In genomic region chr18:69081846-69082245, GRCh38 we compare ENCODE assay signal across 18 cellular contexts.
DNase-seq lines count a peak whose midpoint lies in the region; ATAC-seq, FAIRE-seq and TF ChIP-seq lines count a peak whose summit lies in the region.
"Had no signal": no experiment of that assay in that cellular context is flagged by ENCODE, and none has a peak within 500 bp of the region (broad histone marks: within the 10 kb centered on the region; RNA-seq: fewer than 3 reads in every experiment).

No MANE protein-coding gene starts in this region.

- H3K36me3 ChIP-seq in IMR-90 (ENCODE audit: control insufficient read depth, insufficient read depth, low read length), result no peaks in the 10 kb centered on the region
- H3K36me3 ChIP-seq in K562 (ENCODE audit: control insufficient read depth, insufficient read depth, low read length), result no peaks in the 10 kb centered on the region
- no peaks in the 10 kb centered on the region for H3K36me3 ChIP-seq in kidney (ENCODE audit: control insufficient read depth in 1 of 2, insufficient read depth in 2 of 2, low read length in 2 of 2)
- H3K36me3 ChIP-seq in thyroid gland, result no peaks in the 10 kb centered on the region

- H3K79me1 ChIP-seq in IMR-90 (ENCODE audit: low read depth in 1 of 2, low read length in 2 of 2), result no peaks in the 10 kb centered on the region

- H3K9me3 ChIP-seq in A549 (no peaks in the 10 kb centered on the region), IMR-90 (ENCODE audit: control insufficient read depth, insufficient read depth, low read length) (no peaks in the 10 kb centered on the region), K562 (replicated peaks; ENCODE audit: control insufficient read depth, insufficient read depth, low read depth, low read length) (no peaks in the 10 kb centered on the region), kidney (ENCODE audit: control insufficient read depth in 1 of 2, low read length in 2 of 2) (no peaks in the 10 kb centered on the region), thyroid gland (no peaks in the 10 kb centered on the region)

- H3K18ac ChIP-seq in IMR-90 (ENCODE audit: low read depth, low read length), result no peak overlapping the region

- H3K9me1 ChIP-seq in IMR-90 (ENCODE audit: insufficient read depth, low read length), result no peaks in the 10 kb centered on the region
- H3K9me1 ChIP-seq in K562 (ENCODE audit: control insufficient read depth, insufficient read depth, low read length), result no peaks in the 10 kb centered on the region

- H4K91ac ChIP-seq in IMR-90 (ENCODE audit: insufficient read depth, low read depth, low read length), result no peak overlapping the region

- no peak overlapping the region for H2AK9ac ChIP-seq in IMR-90 (replicated peaks; ENCODE audit: low read depth, low read length, poor library complexity)

- no peak for DNase-seq in A549 (ENCODE audit: low read depth in 1 of 2, low spot score in 1 of 2)
- no peak for DNase-seq in IMR-90
- no peak for DNase-seq in K562 (ENCODE audit: extremely low read depth in 1 of 4, low spot score in 3 of 4)
- DNase-seq in kidney, result no peak
- DNase-seq in GM20000 (ENCODE audit: low spot score), result no peak
- DNase-seq in thyroid gland, result no peak
- DNase-seq: 8988T; C1 segment of cervical spinal cord; Calu3; CD4-positive, alpha-beta memory T cell; COR-L47; DMS153; DND-41; GM23248; H9 had no signal

- H3K79me2 ChIP-seq in K562 (ENCODE audit: control insufficient read depth, insufficient read depth, low read length), result no peaks in the 10 kb centered on the region

- in situ Hi-C loops in IMR-90 (cut with MboI; ENCODE audit: low sequenced_read_pairs) (no loop called here), K562 (cut with MboI) (no loop called here)

- no peaks in the 10 kb centered on the region for H4K20me1 ChIP-seq in IMR-90 (ENCODE audit: insufficient read depth, low read length)
- H4K20me1 ChIP-seq in K562 (replicated peaks; ENCODE audit: control insufficient read depth, insufficient read depth, low read length), result no peaks in the 10 kb centered on the region

- 0% methylated on average over 2 of the region's 2 CpGs for WGBS in A549 (ENCODE audit: missing lambda C conversion rate)
- WGBS in IMR-90 (ENCODE audit: extremely low coverage in 2 of 2, insufficient read length in 1 of 2), 2 experiments, result no CpG with 5 or more reads among the region's 2 CpGs
- 0% methylated on average over 2 of the region's 2 CpGs for WGBS in K562 (ENCODE audit: insufficient coverage, low coverage, missing lambda C conversion rate)
- 64 to 66% methylated on average over 2 of the region's 2 CpGs for WGBS in thyroid gland, 2 donors

- no peak for ATAC-seq in A549
- ATAC-seq in IMR-90 (ENCODE audit: low read depth), result no peak
- no peak for ATAC-seq in K562
- ATAC-seq: HCT116 had no signal

- TF ChIP-seq EP300 in A549 (IDR thresholded peaks at IDR 0.05), result no peak
- TF ChIP-seq EP300 in K562 (IDR thresholded peaks at IDR 0.05; ENCODE audit: low read length), result no peak

- H2AK5ac ChIP-seq in IMR-90 (ENCODE audit: low read depth, low read length), result no peak overlapping the region

- POLR2A ChIA-PET in A549 (lab: Yijun Ruan, JAX), result no interaction called here
- POLR2A ChIA-PET in IMR-90 (lab: Charles Lee; ENCODE audit: unreplicated experiment), result no interaction called here
- POLR2A ChIA-PET in K562 (lab: Yijun Ruan, JAX), result no interaction called here

- no peak overlapping the region for H3K14ac ChIP-seq in IMR-90 (replicated peaks; ENCODE audit: low read depth, low read length)

- CTCF ChIA-PET in A549 (lab: Yijun Ruan, JAX), result no interaction called here
- CTCF ChIA-PET in IMR-90 (lab: Yijun Ruan, JAX), result interaction anchor here (1.2 kb wide), 1 partner anchor 188 kb away, joined by 5 read pairs; no protein-coding TSS in a partner anchor
- CTCF ChIA-PET in K562 (lab: Yijun Ruan, JAX; ENCODE audit: low intra/inter-chr PET ratio), result no interaction called here

- no peak for TF ChIP-seq POLR2A in A549 (IDR thresholded peaks at IDR 0.05; ENCODE audit: low read length)
- TF ChIP-seq POLR2A in IMR-90 (IDR thresholded peaks at IDR 0.05; ENCODE audit: low read depth, low read length), result no peak
- no peak for TF ChIP-seq POLR2A in K562 (conservative IDR thresholded peaks at IDR 0.05)
- no peak for TF ChIP-seq POLR2A in thyroid gland (IDR thresholded peaks at IDR 0.05)

- H3K4me3 ChIP-seq in A549, result no peak overlapping the region
- H3K4me3 ChIP-seq in IMR-90 (ENCODE audit: insufficient read depth, low read depth, low read length), result no peak overlapping the region
- H3K4me3 ChIP-seq in K562, result no peak overlapping the region
- H3K4me3 ChIP-seq in kidney (ENCODE audit: low read length in 2 of 2), result no peak overlapping the region
- H3K4me3 ChIP-seq in thyroid gland (replicated peaks in 1 of 3), result no peak overlapping the region
- H3K4me3 ChIP-seq: GM23248 had no signal

- no peak overlapping the region for H2BK15ac ChIP-seq in IMR-90 (ENCODE audit: low read depth, low read length)

- H2BK20ac ChIP-seq in IMR-90 (ENCODE audit: low read depth, low read length), result no peak overlapping the region

- dilution Hi-C loops in IMR-90 (cut with HindIII; ENCODE audit: low sequenced_read_pairs, unreplicated experiment), result no loop called here

- FAIRE-seq in A549 (lab: Jason Lieb, UNC), result no peak
- FAIRE-seq in K562 (lab: Jason Lieb, UNC), result no peak
- FAIRE-seq in kidney (lab: Jason Lieb, UNC), result no peak
- FAIRE-seq: G401.6, GM12892 had no signal

- no peak overlapping the region for H2BK5ac ChIP-seq in IMR-90 (ENCODE audit: low read depth, low read length, poor library complexity, severe bottlenecking)

- H2AFZ ChIP-seq in IMR-90 (replicated peaks; ENCODE audit: low read length, poor library complexity) (no peak overlapping the region), K562 (ENCODE audit: low read depth, low read length) (no peak overlapping the region)
- H2AFZ ChIP-seq: GM23248 had no signal

- no peak for TF ChIP-seq CTCF in A549 (IDR thresholded peaks at IDR 0.05)
- no peak for TF ChIP-seq CTCF in IMR-90 (conservative IDR thresholded peaks at IDR 0.05; ENCODE audit: low read depth, low read length)
- TF ChIP-seq CTCF in K562 (IDR thresholded peaks at IDR 0.05 in 2 of 3, conservative IDR thresholded peaks at IDR 0.05 in 1 of 3; ENCODE audit: insufficient read depth in 2 of 3, low read depth in 1 of 3, low read length in 3 of 3), result no peak
- TF ChIP-seq CTCF in kidney (IDR thresholded peaks at IDR 0.05; ENCODE audit: borderline replicate concordance, extremely low read depth, insufficient read depth), result no peak
- no peak for TF ChIP-seq CTCF in GM20000 (IDR thresholded peaks at IDR 0.05; ENCODE audit: extremely low read depth, missing control alignments)
- no peak for TF ChIP-seq CTCF in thyroid gland (IDR thresholded peaks at IDR 0.05)

- H3K27ac ChIP-seq in A549 (no peak overlapping the region), IMR-90 (ENCODE audit: insufficient read depth, low read length) (no peak overlapping the region), K562 (ENCODE audit: extremely low read depth, low read depth, low read length) (no peak overlapping the region), kidney (ENCODE audit: low read depth in 2 of 2, low read length in 2 of 2) (no peak overlapping the region), thyroid gland (no peak overlapping the region)
- H3K27ac ChIP-seq: GM23248 had no signal

- no TSS peak for BruUV-seq in IMR-90 (replicated peaks; lab: Mats Ljungman, UMichigan)
- BruUV-seq in K562 (replicated peaks; lab: Mats Ljungman, UMichigan), result no TSS peak

- H3K56ac ChIP-seq in IMR-90 (ENCODE audit: extremely low read depth, insufficient read depth, low read length), result no peak overlapping the region

- H3K4me2 ChIP-seq in A549 (no peak overlapping the region), IMR-90 (ENCODE audit: low read depth, low read length) (no peak overlapping the region), K562 (ENCODE audit: insufficient read depth, low read length) (no peak overlapping the region)

- H3K23ac ChIP-seq in IMR-90 (ENCODE audit: low read depth, low read length), result no peak overlapping the region

- H3K9ac ChIP-seq in IMR-90 (ENCODE audit: low read depth, low read length) (no peak overlapping the region), K562 (ENCODE audit: insufficient read depth in 1 of 2, low read depth in 2 of 2, low read length in 2 of 2) (no peak overlapping the region), kidney (ENCODE audit: low read length in 2 of 2) (no peak overlapping the region)
- H3K9ac ChIP-seq: GM23248 had no signal

- no peaks in the 10 kb centered on the region for H3K4me1 ChIP-seq in A549
- no peaks in the 10 kb centered on the region for H3K4me1 ChIP-seq in IMR-90 (ENCODE audit: control insufficient read depth, insufficient read depth, low read length)
- H3K4me1 ChIP-seq in K562 (replicated peaks in 1 of 2; ENCODE audit: control insufficient read depth in 2 of 2, insufficient read depth in 2 of 2, low read length in 2 of 2), result no peaks in the 10 kb centered on the region
- H3K4me1 ChIP-seq in kidney (ENCODE audit: control insufficient read depth in 1 of 2, insufficient read depth in 1 of 2, low read depth in 1 of 2, low read length in 2 of 2), result no peaks in the 10 kb centered on the region
- no peaks in the 10 kb centered on the region for H3K4me1 ChIP-seq in thyroid gland

- TF ChIP-seq RAD21 in A549 (conservative IDR thresholded peaks at IDR 0.05 in 1 of 2, IDR thresholded peaks at IDR 0.05 in 1 of 2) (no peak), IMR-90 (IDR thresholded peaks at IDR 0.05; ENCODE audit: low read length) (no peak), K562 (CRISPR knock-in tag; conservative IDR thresholded peaks at IDR 0.05 in 1 of 2, IDR thresholded peaks at IDR 0.05 in 1 of 2) (no peak)

- no peak overlapping the region for H4K8ac ChIP-seq in IMR-90 (ENCODE audit: low read depth in 2 of 2, low read length in 2 of 2)

- no peak overlapping the region for H4K5ac ChIP-seq in IMR-90 (ENCODE audit: low read depth, low read length)

- H3K27me3 ChIP-seq in IMR-90 (ENCODE audit: control insufficient read depth, insufficient read depth, low read length) (no peaks in the 10 kb centered on the region), K562 (ENCODE audit: control insufficient read depth in 2 of 2, insufficient read depth in 2 of 2, low read length in 2 of 2) (no peaks in the 10 kb centered on the region), thyroid gland (no peaks in the 10 kb centered on the region)

- H2BK120ac ChIP-seq in IMR-90 (ENCODE audit: low read depth, low read length), result no peak overlapping the region

- intact Hi-C loops in IMR-90 (cut with micrococcal nuclease) (no loop called here), K562 (cut with micrococcal nuclease) (no loop called here), kidney (cut with DNase I) (no loop called here), thyroid gland (cut with DNase I) (no loop called here)

- no peak overlapping the region for H3K4ac ChIP-seq in IMR-90 (ENCODE audit: low read depth, low read length)

TF ChIP-seq in A549, 52 proteins besides CTCF, POLR2A, EP300 and RAD21 (continues in another document):
- no peak for TF ChIP-seq RARB (CRISPR knock-in tag; IDR thresholded peaks at IDR 0.05)
- TF ChIP-seq MAFK (IDR thresholded peaks at IDR 0.05; ENCODE audit: partially characterized antibody), result peak; percentile 84

TF ChIP-seq in IMR-90, 13 proteins besides CTCF, POLR2A, EP300 and RAD21 (continues in another document):
- TF ChIP-seq MAFK (IDR thresholded peaks at IDR 0.05; ENCODE audit: low read depth, low read length) (peak; percentile 79), MAZ (IDR thresholded peaks at IDR 0.05; ENCODE audit: borderline replicate concordance, low read depth, low read length) (no peak)

TF ChIP-seq in K562, 482 proteins besides CTCF, POLR2A, EP300 and RAD21 (continues in another document):
- TF ChIP-seq IFI16 (CRISPR knock-in tag; IDR thresholded peaks at IDR 0.05) (no peak), HNRNPH1 (optimal IDR thresholded peaks at IDR 0.05; ENCODE audit: low read depth, low read length) (no peak)

Comparison
In these comparisons a context has a peak if more than half of its experiments do, and no peak if none do; other contexts are left out.
1. Of the 35 proteins assayed by ChIP-seq in both K562 and A549: peak only in K562: none; only in A549: none; in both: MAFK; in neither: 34.